10 cellular contexts compared by ENCODE assay signal in genomic region chr19:12953456-12954149, GRCh38. TPM values are rescaled to one million over a fixed set of nuclear protein-coding genes. Genes with fewer than 3 reads are reported as not detected.
DNase-seq lines count a peak whose midpoint lies in the region; ATAC-seq and TF ChIP-seq lines count a peak whose summit lies in the region.
"Had no signal": no experiment of that assay in that cellular context is flagged by ENCODE, and none has a peak within 500 bp of the region (broad histone marks: within the 10 kb centered on the region; RNA-seq: fewer than 3 reads in every experiment).

No MANE protein-coding gene starts in this region.

- peak overlapping the region; percentile 48 for H3K27ac ChIP-seq in subcutaneous abdominal adipose tissue (ENCODE audit: low read depth, low read length)

- H3K9me3 ChIP-seq in subcutaneous abdominal adipose tissue (ENCODE audit: control insufficient read depth in 5 of 5, low read length in 5 of 5), result no peaks in the 10 kb centered on the region

- peak; percentile 19 to 20 for ATAC-seq in activated T-cell treated with anti-CD3 and anti-CD28 coated beads, Interleukin-2, amount 50 U/mL, for 4 hours
- ATAC-seq in GM18502 (IDR thresholded peaks at IDR 0.05; ENCODE audit: poor library complexity, unreplicated experiment) (no peak), GM19023 (IDR thresholded peaks at IDR 0.05; ENCODE audit: unreplicated experiment) (no peak)

- peak overlapping the region in 2 of 5 donors; percentile 28 to 46 for H3K9ac ChIP-seq in subcutaneous abdominal adipose tissue (ENCODE audit: low read length in 5 of 5)

- H3K27me3 Mint-ChIP-seq in activated T-cell treated with anti-CD3 and anti-CD28 coated beads, Interleukin-2, amount 50 U/mL, for 4 hours (ENCODE audit: low read depth), result no peaks in the 10 kb centered on the region

- H3K36me3 Mint-ChIP-seq in activated T-cell treated with anti-CD3 and anti-CD28 coated beads, Interleukin-2, amount 50 U/mL, for 4 hours (ENCODE audit: insufficient read depth), result peaks cover 34% of the 10 kb centered on the region

- H3K4me3 Mint-ChIP-seq in activated T-cell treated with anti-CD3 and anti-CD28 coated beads, Interleukin-2, amount 50 U/mL, for 4 hours, result no peak overlapping the region

- H3K4me3 ChIP-seq in fibroblast of pulmonary artery (replicated peaks; ENCODE audit: low read depth, low read length) (peak overlapping the region; percentile 3), subcutaneous abdominal adipose tissue (ENCODE audit: low read depth in 1 of 5, low read length in 5 of 5) (no peak overlapping the region)

- peaks cover 32% of the 10 kb centered on the region for H3K4me1 Mint-ChIP-seq in activated T-cell treated with anti-CD3 and anti-CD28 coated beads, Interleukin-2, amount 50 U/mL, for 4 hours (ENCODE audit: low read depth)

- no peak for TF ChIP-seq CTCF in fibroblast of pulmonary artery (IDR thresholded peaks at IDR 0.05; ENCODE audit: low read length, missing control alignments)

- H3K4me1 ChIP-seq in subcutaneous abdominal adipose tissue (ENCODE audit: control insufficient read depth in 5 of 5, insufficient read depth in 5 of 5, low read length in 5 of 5), result peaks cover 2 to 29% (median 21%) of the 10 kb centered on the region in 5 donors

- no peaks in the 10 kb centered on the region for H3K27me3 ChIP-seq in subcutaneous abdominal adipose tissue (ENCODE audit: control insufficient read depth in 5 of 5, insufficient read depth in 4 of 5, low read length in 5 of 5)

- no peaks in the 10 kb centered on the region for H3K9me3 Mint-ChIP-seq in activated T-cell treated with anti-CD3 and anti-CD28 coated beads, Interleukin-2, amount 50 U/mL, for 4 hours

- peaks cover 0 to 60% (median 58%) of the 10 kb centered on the region in 5 donors for H3K36me3 ChIP-seq in subcutaneous abdominal adipose tissue (ENCODE audit: control insufficient read depth in 5 of 5, insufficient read depth in 5 of 5, low read length in 5 of 5)

- no peak for DNase-seq in activated T-cell treated with anti-CD3 and anti-CD28 coated beads, Interleukin-2, amount 50 U/mL, for 4 hours
- DNase-seq in activated T-cell treated with anti-CD3 and anti-CD28 coated beads for 4 hours, result no peak
- no peak for DNase-seq in fibroblast of pulmonary artery (ENCODE audit: low read depth)
- DNase-seq in SIG-M5 treated with dmso at 0.1 percent for 504 hours (lab: John Stamatoyannopoulos, UW; ENCODE audit: unreplicated experiment), result no peak
- DNase-seq: AML-193, SIG-M5 had no signal

TF ChIP-seq in PFSK-1, 5 proteins besides CTCF, POLR2A, EP300 and RAD21:
- peak; percentile 48 for TF ChIP-seq POLR2AphosphoS5 (IDR thresholded peaks at IDR 0.05; ENCODE audit: low read depth, low read length)
- TF ChIP-seq FOXP2 (optimal IDR thresholded peaks at IDR 0.05; ENCODE audit: borderline replicate concordance, extremely low read depth, extremely low read length, insufficient read depth), result no peak
- TF ChIP-seq TAF1 (IDR thresholded peaks at IDR 0.05; ENCODE audit: borderline replicate concordance, insufficient read depth, low read length), result no peak
TF ChIP-seq in PFSK-1: peak in this region for 1.

RNA-seq across cellular contexts. Expression of gene GADD45GIP1, which starts 3.4 kb away (rescaled TPM):
- 10 to 100 TPM; 60.5 to 65.2 (median 61.8) TPM for total RNA-seq in activated T-cell treated with anti-CD3 and anti-CD28 coated beads, Interleukin-2, amount 50 U/mL, for 4 hours
- 100 TPM for polyA plus RNA-seq in PFSK-1 (2012; ENCODE audit: insufficient read length, low read depth)

RNA-seq across cellular contexts. Expression of gene RAD23A, which starts 7.9 kb away (rescaled TPM):
- 100 to 1,000 TPM; 256 to 265 (median 264) TPM for total RNA-seq in activated T-cell treated with anti-CD3 and anti-CD28 coated beads, Interleukin-2, amount 50 U/mL, for 4 hours
- polyA plus RNA-seq in PFSK-1 (2012; ENCODE audit: insufficient read length, low read depth), result 302 TPM

RNA-seq across cellular contexts. Expression of gene CALR, which starts 15.2 kb away (rescaled TPM):
- total RNA-seq in activated T-cell treated with anti-CD3 and anti-CD28 coated beads, Interleukin-2, amount 50 U/mL, for 4 hours, result 1,000 to 10,000 TPM; 1,489 to 1,621 (median 1,575) TPM
- 885 TPM for polyA plus RNA-seq in PFSK-1 (2012; ENCODE audit: insufficient read length, low read depth)

RNA-seq across cellular contexts. Expression of gene DAND5, which starts 15.8 kb away (rescaled TPM):
- not detected for total RNA-seq in activated T-cell treated with anti-CD3 and anti-CD28 coated beads, Interleukin-2, amount 50 U/mL, for 4 hours
- 0.20 TPM for polyA plus RNA-seq in PFSK-1 (2012; ENCODE audit: insufficient read length, low read depth)

RNA-seq across cellular contexts. Expression of gene FARSA, which starts 20.1 kb away (rescaled TPM):
- 100 to 1,000 TPM; 345 to 368 (median 368) TPM for total RNA-seq in activated T-cell treated with anti-CD3 and anti-CD28 coated beads, Interleukin-2, amount 50 U/mL, for 4 hours
- 224 TPM for polyA plus RNA-seq in PFSK-1 (2012; ENCODE audit: insufficient read length, low read depth)

Comparison
In these comparisons a context has a peak if more than half of its experiments do, and no peak if none do; other contexts are left out.
1. ATAC-seq: peak in activated T-cell treated with anti-CD3 and anti-CD28 coated beads, Interleukin-2, amount 50 U/mL, for 4 hours (2 of 2); none in GM18502 (single experiment) and GM19023 (single experiment).